In the genomic region with DNA sequence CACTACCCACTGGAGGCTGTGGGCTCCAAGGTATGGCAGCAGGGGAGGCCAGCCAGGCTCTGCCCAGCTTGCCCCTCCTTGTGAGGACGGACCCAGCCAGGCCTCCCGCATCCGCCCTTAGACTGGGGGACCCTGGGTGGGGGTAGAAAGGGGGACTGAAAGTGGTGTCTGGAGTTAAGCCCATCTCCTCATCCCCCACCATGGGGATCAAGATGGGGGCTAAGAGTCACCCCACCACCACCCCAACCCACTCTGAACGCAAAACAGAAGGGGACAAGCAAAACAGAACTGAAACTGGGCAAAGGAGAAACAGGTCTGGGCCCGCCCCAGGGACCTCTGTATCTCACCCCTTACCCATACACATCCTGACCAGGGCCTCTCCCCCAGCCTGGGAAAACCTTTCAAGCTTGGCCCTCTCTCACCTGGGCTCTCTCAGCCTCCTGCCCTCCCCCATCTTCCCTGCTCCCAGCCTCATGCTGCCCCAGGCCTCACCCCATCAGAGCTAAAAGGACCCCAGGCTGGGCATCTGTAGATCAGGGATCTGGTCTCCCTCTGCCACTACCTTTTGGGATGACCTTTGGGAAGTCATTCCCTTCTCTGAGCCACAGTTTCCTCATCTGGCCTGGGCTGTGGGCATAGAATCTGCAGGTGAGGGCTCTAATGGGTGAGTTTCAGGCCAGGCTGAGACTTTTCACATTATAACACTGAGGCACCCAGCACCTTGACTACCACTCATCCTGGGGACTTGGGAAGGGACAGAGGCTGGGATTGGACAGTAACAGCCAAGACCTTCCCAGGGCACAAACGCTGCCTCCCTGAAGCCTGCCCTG, we compare ENCODE assay signal across 1 cellular context.
TF ChIP-seq lines count a peak whose summit lies in the region.

No MANE protein-coding gene starts in this region.

TF ChIP-seq in GM12878, 131 proteins besides CTCF, POLR2A, EP300 and RAD21 (continues in another document):
- TF ChIP-seq BHLHE40 (IDR thresholded peaks at IDR 0.05; ENCODE audit: borderline replicate concordance in 1 of 2, low read depth in 2 of 2, low read length in 1 of 2) (peak in 1 of 2 experiments; percentile 66; a peak in 2 of 4 replicates), DPF2 (IDR thresholded peaks at IDR 0.05) (peak; percentile 65; the same call in 1 of the 2 replicates), IKZF2 (IDR thresholded peaks at IDR 0.05) (peak; percentile 94 to 96; a peak in 3 of 4 replicates), SMC3 (IDR thresholded peaks at IDR 0.05; ENCODE audit: borderline replicate concordance, low read length) (peak; percentile 9; the same call in 1 of the 2 replicates), IRF4 (IDR thresholded peaks at IDR 0.05; ENCODE audit: low read depth, low read length) (peak; percentile 90), POLR2AphosphoS2 (IDR thresholded peaks at IDR 0.05; ENCODE audit: low read depth, low read length) (peak; percentile 21; the same call in 1 of the 2 replicates), RUNX3 (IDR thresholded peaks at IDR 0.05; ENCODE audit: low read length) (no peak), CHD1 (IDR thresholded peaks at IDR 0.05; ENCODE audit: low read depth, low read length) (peak; percentile 67; the same call in 1 of the 2 replicates), BMI1 (IDR thresholded peaks at IDR 0.05; ENCODE audit: borderline replicate concordance) (peak; percentile 21; the same call in 1 of the 2 replicates), ETV6 (conservative IDR thresholded peaks at IDR 0.05 in 1 of 2, IDR thresholded peaks at IDR 0.05 in 1 of 2; ENCODE audit: borderline replicate concordance in 1 of 2, low read depth in 1 of 2) (peak in 1 of 2 experiments; percentile 84; a peak in 2 of 4 replicates), GATAD2B (conservative IDR thresholded peaks at IDR 0.05; ENCODE audit: low read depth) (peak; percentile 95), NBN (IDR thresholded peaks at IDR 0.05) (peak; percentile 76; the same call in 1 of the 2 replicates), TAF1 (IDR thresholded peaks at IDR 0.05; ENCODE audit: borderline replicate concordance, low read depth, low read length) (no peak), SUPT20H (IDR thresholded peaks at IDR 0.05; ENCODE audit: borderline replicate concordance, control insufficient read depth, low read depth, low read length) (no peak), MTA2 (IDR thresholded peaks at IDR 0.05; ENCODE audit: low read depth) (peak; percentile 86), NR2F1 (conservative IDR thresholded peaks at IDR 0.05) (peak; percentile 88), RB1 (IDR thresholded peaks at IDR 0.05; ENCODE audit: borderline replicate concordance) (0 out of 2 replicates have a peak, but pooled peaks have one; percentile 39), SP1 (IDR thresholded peaks at IDR 0.05; ENCODE audit: low read depth, low read length) (peak; percentile 78), EGR1 (IDR thresholded peaks at IDR 0.05; ENCODE audit: borderline replicate concordance in 1 of 2, low read depth in 2 of 2, low read length in 2 of 2) (0 out of 3 replicates have a peak, but pooled peaks of 1 of the 2 experiments have one; percentile 3), IKZF1 (conservative IDR thresholded peaks at IDR 0.05) (peak; percentile 94), SMAD1 (IDR thresholded peaks at IDR 0.05; ENCODE audit: low read depth, partially characterized antibody) (peak; percentile 84), ZSCAN29 (IDR thresholded peaks at IDR 0.05) (0 out of 2 replicates have a peak, but pooled peaks have one; percentile 2), CREM (IDR thresholded peaks at IDR 0.05; ENCODE audit: low read depth) (peak; percentile 60), EED (IDR thresholded peaks at IDR 0.05; ENCODE audit: low read depth) (peak; percentile 85), BACH1 (IDR thresholded peaks at IDR 0.05; ENCODE audit: borderline replicate concordance) (peak; percentile 67), ZNF207 (IDR thresholded peaks at IDR 0.05; ENCODE audit: borderline replicate concordance) (no peak), CBFB (IDR thresholded peaks at IDR 0.05; ENCODE audit: low read depth) (peak; percentile 43; the same call in 1 of the 2 replicates), ZNF24 (IDR thresholded peaks at IDR 0.05) (peak; percentile 30; the same call in 1 of the 2 replicates), FOXM1 (IDR thresholded peaks at IDR 0.05; ENCODE audit: low read depth, low read length) (no peak), MXI1 (IDR thresholded peaks at IDR 0.05; ENCODE audit: low read depth, low read length) (peak; percentile 60), CHD2 (IDR thresholded peaks at IDR 0.05; ENCODE audit: borderline replicate concordance, low read depth, low read length) (peak; percentile 70; the same call in 1 of the 2 replicates), TCF12 (IDR thresholded peaks at IDR 0.05; ENCODE audit: low read depth, low read length) (peak; percentile 88; the same call in 1 of the 2 replicates), STAT1 (conservative IDR thresholded peaks at IDR 0.05) (0 out of 2 replicates have a peak, but pooled peaks have one; percentile 8), CBX3 (IDR thresholded peaks at IDR 0.05; ENCODE audit: borderline replicate concordance, low read depth) (no peak)
- TF ChIP-seq, protein P1, sequence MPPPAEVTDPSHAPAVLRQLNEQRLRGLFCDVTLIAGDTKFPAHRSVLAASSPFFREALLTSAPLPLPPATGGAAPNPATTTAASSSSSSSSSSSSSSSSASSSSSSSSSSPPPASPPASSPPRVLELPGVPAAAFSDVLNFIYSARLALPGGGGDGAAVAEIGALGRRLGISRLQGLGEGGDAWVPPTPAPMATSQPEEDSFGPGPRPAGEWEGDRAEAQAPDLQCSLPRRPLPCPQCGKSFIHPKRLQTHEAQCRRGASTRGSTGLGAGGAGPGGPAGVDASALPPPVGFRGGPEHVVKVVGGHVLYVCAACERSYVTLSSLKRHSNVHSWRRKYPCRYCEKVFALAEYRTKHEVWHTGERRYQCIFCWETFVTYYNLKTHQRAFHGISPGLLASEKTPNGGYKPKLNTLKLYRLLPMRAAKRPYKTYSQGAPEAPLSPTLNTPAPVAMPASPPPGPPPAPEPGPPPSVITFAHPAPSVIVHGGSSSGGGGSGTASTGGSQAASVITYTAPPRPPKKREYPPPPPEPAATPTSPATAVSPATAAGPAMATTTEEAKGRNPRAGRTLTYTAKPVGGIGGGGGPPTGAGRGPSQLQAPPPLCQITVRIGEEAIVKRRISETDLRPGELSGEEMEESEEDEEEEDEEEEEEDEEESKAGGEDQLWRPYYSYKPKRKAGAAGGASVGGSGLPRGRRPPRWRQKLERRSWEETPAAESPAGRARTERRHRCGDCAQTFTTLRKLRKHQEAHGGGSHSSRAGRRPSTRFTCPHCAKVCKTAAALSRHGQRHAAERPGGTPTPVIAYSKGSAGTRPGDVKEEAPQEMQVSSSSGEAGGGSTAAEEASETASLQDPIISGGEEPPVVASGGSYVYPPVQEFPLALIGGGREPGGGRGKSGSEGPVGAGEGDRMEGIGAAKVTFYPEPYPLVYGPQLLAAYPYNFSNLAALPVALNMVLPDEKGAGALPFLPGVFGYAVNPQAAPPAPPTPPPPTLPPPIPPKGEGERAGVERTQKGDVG (CRISPR knock-in tag; IDR thresholded peaks at IDR 0.05), result no peak
- TF ChIP-seq, protein P2, sequence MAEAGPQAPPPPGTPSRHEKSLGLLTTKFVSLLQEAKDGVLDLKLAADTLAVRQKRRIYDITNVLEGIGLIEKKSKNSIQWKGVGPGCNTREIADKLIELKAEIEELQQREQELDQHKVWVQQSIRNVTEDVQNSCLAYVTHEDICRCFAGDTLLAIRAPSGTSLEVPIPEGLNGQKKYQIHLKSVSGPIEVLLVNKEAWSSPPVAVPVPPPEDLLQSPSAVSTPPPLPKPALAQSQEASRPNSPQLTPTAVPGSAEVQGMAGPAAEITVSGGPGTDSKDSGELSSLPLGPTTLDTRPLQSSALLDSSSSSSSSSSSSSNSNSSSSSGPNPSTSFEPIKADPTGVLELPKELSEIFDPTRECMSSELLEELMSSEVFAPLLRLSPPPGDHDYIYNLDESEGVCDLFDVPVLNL (IDR thresholded peaks at IDR 0.05; ENCODE audit: low read depth, low read length), result no peak
- TF ChIP-seq, protein P3, sequence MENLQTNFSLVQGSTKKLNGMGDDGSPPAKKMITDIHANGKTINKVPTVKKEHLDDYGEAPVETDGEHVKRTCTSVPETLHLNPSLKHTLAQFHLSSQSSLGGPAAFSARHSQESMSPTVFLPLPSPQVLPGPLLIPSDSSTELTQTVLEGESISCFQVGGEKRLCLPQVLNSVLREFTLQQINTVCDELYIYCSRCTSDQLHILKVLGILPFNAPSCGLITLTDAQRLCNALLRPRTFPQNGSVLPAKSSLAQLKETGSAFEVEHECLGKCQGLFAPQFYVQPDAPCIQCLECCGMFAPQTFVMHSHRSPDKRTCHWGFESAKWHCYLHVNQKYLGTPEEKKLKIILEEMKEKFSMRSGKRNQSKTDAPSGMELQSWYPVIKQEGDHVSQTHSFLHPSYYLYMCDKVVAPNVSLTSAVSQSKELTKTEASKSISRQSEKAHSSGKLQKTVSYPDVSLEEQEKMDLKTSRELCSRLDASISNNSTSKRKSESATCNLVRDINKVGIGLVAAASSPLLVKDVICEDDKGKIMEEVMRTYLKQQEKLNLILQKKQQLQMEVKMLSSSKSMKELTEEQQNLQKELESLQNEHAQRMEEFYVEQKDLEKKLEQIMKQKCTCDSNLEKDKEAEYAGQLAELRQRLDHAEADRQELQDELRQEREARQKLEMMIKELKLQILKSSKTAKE (IDR thresholded peaks at IDR 0.05; ENCODE audit: low read depth, poor library complexity, severe bottlenecking), result peak; percentile 92
- TF ChIP-seq, protein P4, sequence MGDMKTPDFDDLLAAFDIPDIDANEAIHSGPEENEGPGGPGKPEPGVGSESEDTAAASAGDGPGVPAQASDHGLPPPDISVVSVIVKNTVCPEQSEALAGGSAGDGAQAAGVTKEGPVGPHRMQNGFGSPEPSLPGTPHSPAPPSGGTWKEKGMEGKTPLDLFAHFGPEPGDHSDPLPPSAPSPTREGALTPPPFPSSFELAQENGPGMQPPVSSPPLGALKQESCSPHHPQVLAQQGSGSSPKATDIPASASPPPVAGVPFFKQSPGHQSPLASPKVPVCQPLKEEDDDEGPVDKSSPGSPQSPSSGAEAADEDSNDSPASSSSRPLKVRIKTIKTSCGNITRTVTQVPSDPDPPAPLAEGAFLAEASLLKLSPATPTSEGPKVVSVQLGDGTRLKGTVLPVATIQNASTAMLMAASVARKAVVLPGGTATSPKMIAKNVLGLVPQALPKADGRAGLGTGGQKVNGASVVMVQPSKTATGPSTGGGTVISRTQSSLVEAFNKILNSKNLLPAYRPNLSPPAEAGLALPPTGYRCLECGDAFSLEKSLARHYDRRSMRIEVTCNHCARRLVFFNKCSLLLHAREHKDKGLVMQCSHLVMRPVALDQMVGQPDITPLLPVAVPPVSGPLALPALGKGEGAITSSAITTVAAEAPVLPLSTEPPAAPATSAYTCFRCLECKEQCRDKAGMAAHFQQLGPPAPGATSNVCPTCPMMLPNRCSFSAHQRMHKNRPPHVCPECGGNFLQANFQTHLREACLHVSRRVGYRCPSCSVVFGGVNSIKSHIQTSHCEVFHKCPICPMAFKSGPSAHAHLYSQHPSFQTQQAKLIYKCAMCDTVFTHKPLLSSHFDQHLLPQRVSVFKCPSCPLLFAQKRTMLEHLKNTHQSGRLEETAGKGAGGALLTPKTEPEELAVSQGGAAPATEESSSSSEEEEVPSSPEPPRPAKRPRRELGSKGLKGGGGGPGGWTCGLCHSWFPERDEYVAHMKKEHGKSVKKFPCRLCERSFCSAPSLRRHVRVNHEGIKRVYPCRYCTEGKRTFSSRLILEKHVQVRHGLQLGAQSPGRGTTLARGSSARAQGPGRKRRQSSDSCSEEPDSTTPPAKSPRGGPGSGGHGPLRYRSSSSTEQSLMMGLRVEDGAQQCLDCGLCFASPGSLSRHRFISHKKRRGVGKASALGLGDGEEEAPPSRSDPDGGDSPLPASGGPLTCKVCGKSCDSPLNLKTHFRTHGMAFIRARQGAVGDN (IDR thresholded peaks at IDR 0.05), result peak; percentile 84
- TF ChIP-seq, protein P5, sequence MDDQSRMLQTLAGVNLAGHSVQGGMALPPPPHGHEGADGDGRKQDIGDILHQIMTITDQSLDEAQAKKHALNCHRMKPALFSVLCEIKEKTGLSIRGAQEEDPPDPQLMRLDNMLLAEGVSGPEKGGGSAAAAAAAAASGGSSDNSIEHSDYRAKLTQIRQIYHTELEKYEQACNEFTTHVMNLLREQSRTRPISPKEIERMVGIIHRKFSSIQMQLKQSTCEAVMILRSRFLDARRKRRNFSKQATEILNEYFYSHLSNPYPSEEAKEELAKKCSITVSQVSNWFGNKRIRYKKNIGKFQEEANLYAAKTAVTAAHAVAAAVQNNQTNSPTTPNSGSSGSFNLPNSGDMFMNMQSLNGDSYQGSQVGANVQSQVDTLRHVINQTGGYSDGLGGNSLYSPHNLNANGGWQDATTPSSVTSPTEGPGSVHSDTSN (IDR thresholded peaks at IDR 0.05; ENCODE audit: insufficient replicate concordance, low read depth, low read length), result peak; percentile 3
- TF ChIP-seq, protein P6, sequence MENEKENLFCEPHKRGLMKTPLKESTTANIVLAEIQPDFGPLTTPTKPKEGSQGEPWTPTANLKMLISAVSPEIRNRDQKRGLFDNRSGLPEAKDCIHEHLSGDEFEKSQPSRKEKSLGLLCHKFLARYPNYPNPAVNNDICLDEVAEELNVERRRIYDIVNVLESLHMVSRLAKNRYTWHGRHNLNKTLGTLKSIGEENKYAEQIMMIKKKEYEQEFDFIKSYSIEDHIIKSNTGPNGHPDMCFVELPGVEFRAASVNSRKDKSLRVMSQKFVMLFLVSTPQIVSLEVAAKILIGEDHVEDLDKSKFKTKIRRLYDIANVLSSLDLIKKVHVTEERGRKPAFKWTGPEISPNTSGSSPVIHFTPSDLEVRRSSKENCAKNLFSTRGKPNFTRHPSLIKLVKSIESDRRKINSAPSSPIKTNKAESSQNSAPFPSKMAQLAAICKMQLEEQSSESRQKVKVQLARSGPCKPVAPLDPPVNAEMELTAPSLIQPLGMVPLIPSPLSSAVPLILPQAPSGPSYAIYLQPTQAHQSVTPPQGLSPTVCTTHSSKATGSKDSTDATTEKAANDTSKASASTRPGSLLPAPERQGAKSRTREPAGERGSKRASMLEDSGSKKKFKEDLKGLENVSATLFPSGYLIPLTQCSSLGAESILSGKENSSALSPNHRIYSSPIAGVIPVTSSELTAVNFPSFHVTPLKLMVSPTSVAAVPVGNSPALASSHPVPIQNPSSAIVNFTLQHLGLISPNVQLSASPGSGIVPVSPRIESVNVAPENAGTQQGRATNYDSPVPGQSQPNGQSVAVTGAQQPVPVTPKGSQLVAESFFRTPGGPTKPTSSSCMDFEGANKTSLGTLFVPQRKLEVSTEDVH (IDR thresholded peaks at IDR 0.05; ENCODE audit: low read depth, partially characterized antibody), result no peak
- TF ChIP-seq, protein P7, sequence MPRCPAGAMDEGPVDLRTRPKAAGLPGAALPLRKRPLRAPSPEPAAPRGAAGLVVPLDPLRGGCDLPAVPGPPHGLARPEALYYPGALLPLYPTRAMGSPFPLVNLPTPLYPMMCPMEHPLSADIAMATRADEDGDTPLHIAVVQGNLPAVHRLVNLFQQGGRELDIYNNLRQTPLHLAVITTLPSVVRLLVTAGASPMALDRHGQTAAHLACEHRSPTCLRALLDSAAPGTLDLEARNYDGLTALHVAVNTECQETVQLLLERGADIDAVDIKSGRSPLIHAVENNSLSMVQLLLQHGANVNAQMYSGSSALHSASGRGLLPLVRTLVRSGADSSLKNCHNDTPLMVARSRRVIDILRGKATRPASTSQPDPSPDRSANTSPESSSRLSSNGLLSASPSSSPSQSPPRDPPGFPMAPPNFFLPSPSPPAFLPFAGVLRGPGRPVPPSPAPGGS (IDR thresholded peaks at IDR 0.05; ENCODE audit: borderline replicate concordance, insufficient read depth, low read depth, low read length, poor library complexity, severe bottlenecking), result peak; percentile 97
